22 cellular contexts compared by ENCODE assay signal in genomic region chr22:26735019-26735409, GRCh38.
DNase-seq lines count a peak whose midpoint lies in the region; ATAC-seq and TF ChIP-seq lines count a peak whose summit lies in the region.
"Had no signal": no experiment of that assay in that cellular context is flagged by ENCODE, and none has a peak within 500 bp of the region (broad histone marks: within the 10 kb centered on the region; RNA-seq: fewer than 3 reads in every experiment).

No MANE protein-coding gene starts in this region.

- POLR2A ChIA-PET in activated CD8-positive, alpha-beta T cell treated with anti-CD3 and anti-CD28 coated beads for 36 hours (lab: Charles Lee) = interaction anchor here (0.8 kb wide), 1 partner anchor 48 kb away, joined by 3 read pairs; no protein-coding TSS in a partner anchor
- POLR2A ChIA-PET in activated CD8-positive, alpha-beta T cell treated with anti-CD3 and anti-CD28 coated beads, Interleukin-2, amount 10 ng/mL, durations not matched to agents 7 days and 5 days (lab: Charles Lee) = no interaction called here

- no peaks in the 10 kb centered on the region for H3K9me3 Mint-ChIP-seq in activated CD8-positive, alpha-beta T cell treated with anti-CD3 and anti-CD28 coated beads for 36 hours
- H3K9me3 Mint-ChIP-seq in activated CD8-positive, alpha-beta T cell treated with anti-CD3 and anti-CD28 coated beads, Interleukin-2, amount 10 ng/mL, durations not matched to agents 7 days and 5 days (ENCODE audit: insufficient read depth) = no peaks in the 10 kb centered on the region
- H3K9me3 Mint-ChIP-seq: CD8-positive, alpha-beta T cell had no signal

- intact Hi-C loops in activated CD8-positive, alpha-beta T cell treated with anti-CD3 and anti-CD28 coated beads for 36 hours (cut with micrococcal nuclease) = no loop called here
- intact Hi-C loops in heart left ventricle (cut with DNase I) (no loop called here), right cardiac atrium (cut with DNase I) (no loop called here)

- peaks cover 0 to 11% (median 2%) of the 10 kb centered on the region in 12 donors for H3K4me1 ChIP-seq in heart left ventricle
- no peaks in the 10 kb centered on the region for H3K4me1 ChIP-seq in right cardiac atrium (ENCODE audit: control insufficient read depth, insufficient read depth, low read length)
- H3K4me1 ChIP-seq in skeletal muscle tissue (ENCODE audit: control insufficient read depth in 3 of 3, insufficient read depth in 3 of 3, low read length in 3 of 3) = peaks cover 0 to 12% (median 11%) of the 10 kb centered on the region in 3 donors
- H3K4me1 ChIP-seq: Caco-2 had no signal

- no peaks in the 10 kb centered on the region for H3K9me3 ChIP-seq in heart left ventricle
- no peaks in the 10 kb centered on the region for H3K9me3 ChIP-seq in right cardiac atrium (ENCODE audit: control insufficient read depth, low read length)
- no peaks in the 10 kb centered on the region for H3K9me3 ChIP-seq in skeletal muscle tissue (ENCODE audit: control insufficient read depth in 3 of 3, low read length in 3 of 3)
- H3K9me3 ChIP-seq: Caco-2, MG63 had no signal

- TF ChIP-seq POLR2A in heart left ventricle (IDR thresholded peaks at IDR 0.05) = no peak

- H3K27me3 ChIP-seq in heart left ventricle (no peaks in the 10 kb centered on the region), right cardiac atrium (ENCODE audit: control insufficient read depth, insufficient read depth) (no peaks in the 10 kb centered on the region), skeletal muscle tissue (ENCODE audit: control insufficient read depth in 3 of 3, insufficient read depth in 3 of 3, low read length in 3 of 3) (no peaks in the 10 kb centered on the region)
- H3K27me3 ChIP-seq: MG63 had no signal

- ATAC-seq in activated CD8-positive, alpha-beta T cell treated with anti-CD3 and anti-CD28 coated beads for 36 hours = no peak
- ATAC-seq in activated CD8-positive, alpha-beta T cell treated with anti-CD3 and anti-CD28 coated beads, Interleukin-2, amount 10 ng/mL, durations not matched to agents 7 days and 5 days = no peak
- ATAC-seq in heart left ventricle (peak; percentile 95 to 97 (median 96)), right cardiac atrium (peak; percentile 79 to 90), GM21528 (IDR thresholded peaks at IDR 0.05; ENCODE audit: low FRiP score, unreplicated experiment) (no peak)
- ATAC-seq: CD8-positive, alpha-beta T cell had no signal

- no peaks in the 10 kb centered on the region for H3K36me3 ChIP-seq in heart left ventricle
- H3K36me3 ChIP-seq in skeletal muscle tissue (ENCODE audit: control insufficient read depth in 3 of 3, insufficient read depth in 3 of 3, low read length in 3 of 3) = no peaks in the 10 kb centered on the region
- H3K36me3 ChIP-seq: MG63 had no signal

- H3K4me3 ChIP-seq in heart left ventricle = no peak overlapping the region
- no peak overlapping the region for H3K4me3 ChIP-seq in right cardiac atrium (ENCODE audit: low read length)
- H3K4me3 ChIP-seq in skeletal muscle tissue (ENCODE audit: low read length in 3 of 3) = no peak overlapping the region
- H3K4me3 ChIP-seq: MG63 had no signal

- no peak for TF ChIP-seq CTCF in activated CD8-positive, alpha-beta T cell treated with anti-CD3 and anti-CD28 coated beads for 36 hours (IDR thresholded peaks at IDR 0.05)
- TF ChIP-seq CTCF in heart left ventricle (IDR thresholded peaks at IDR 0.05) = no peak

- CTCF ChIA-PET in activated CD8-positive, alpha-beta T cell treated with anti-CD3 and anti-CD28 coated beads for 36 hours (lab: Charles Lee) = interaction anchor here (0.9 kb wide), 1 partner anchor 13 kb away, joined by 3 read pairs; no protein-coding TSS in a partner anchor
- CTCF ChIA-PET in activated CD8-positive, alpha-beta T cell treated with anti-CD3 and anti-CD28 coated beads, Interleukin-2, amount 10 ng/mL, durations not matched to agents 7 days and 5 days (lab: Charles Lee) = interaction anchor here (1.0 kb wide), 1 partner anchor 56 kb away, joined by 3 read pairs; no protein-coding TSS in a partner anchor

- peaks cover 18% of the 10 kb centered on the region for H3K36me3 Mint-ChIP-seq in activated CD8-positive, alpha-beta T cell treated with anti-CD3 and anti-CD28 coated beads for 36 hours (ENCODE audit: low read depth)
- H3K36me3 Mint-ChIP-seq in activated CD8-positive, alpha-beta T cell treated with anti-CD3 and anti-CD28 coated beads, Interleukin-2, amount 10 ng/mL, durations not matched to agents 7 days and 5 days (ENCODE audit: low read depth) = no peaks in the 10 kb centered on the region

- WGBS in heart left ventricle, 4 donors = 40 to 67% (median 60%) methylated on average over 3 of the region's 3 CpGs
- 68% methylated on average over 3 of the region's 3 CpGs for WGBS in right cardiac atrium

- H3K9ac ChIP-seq in skeletal muscle tissue (ENCODE audit: low read depth in 1 of 3, low read length in 3 of 3) = peak overlapping the region in 2 of 3 donors; percentile 24 to 58

- H3K27me3 Mint-ChIP-seq in activated CD8-positive, alpha-beta T cell treated with anti-CD3 and anti-CD28 coated beads for 36 hours = no peaks in the 10 kb centered on the region
- no peaks in the 10 kb centered on the region for H3K27me3 Mint-ChIP-seq in activated CD8-positive, alpha-beta T cell treated with anti-CD3 and anti-CD28 coated beads, Interleukin-2, amount 10 ng/mL, durations not matched to agents 7 days and 5 days (ENCODE audit: low read depth)
- H3K27me3 Mint-ChIP-seq: B cell had no signal

- peak overlapping the region in 6 of 12 donors; percentile 39 to 75 (median 58) for H3K27ac ChIP-seq in heart left ventricle
- peak overlapping the region; percentile 39 for H3K27ac ChIP-seq in right cardiac atrium (ENCODE audit: low read length)
- H3K27ac ChIP-seq in skeletal muscle tissue (ENCODE audit: low read depth, low read length) = peak overlapping the region; percentile 85
- H3K27ac ChIP-seq: 22Rv1, C4-2B had no signal

- peak overlapping the region; percentile 47 for H3K27ac Mint-ChIP-seq in activated CD8-positive, alpha-beta T cell treated with anti-CD3 and anti-CD28 coated beads for 36 hours
- H3K27ac Mint-ChIP-seq in activated CD8-positive, alpha-beta T cell treated with anti-CD3 and anti-CD28 coated beads, Interleukin-2, amount 10 ng/mL, durations not matched to agents 7 days and 5 days = no peak overlapping the region
- H3K27ac Mint-ChIP-seq: B cell; CD8-positive, alpha-beta T cell had no signal

- no peak for DNase-seq in activated CD8-positive, alpha-beta T cell treated with anti-CD3 and anti-CD28 coated beads for 36 hours
- no peak for DNase-seq in activated CD8-positive, alpha-beta T cell treated with anti-CD3 and anti-CD28 coated beads, Interleukin-2, amount 10 ng/mL, durations not matched to agents 7 days and 5 days
- peak in 4 of 5 donors; percentile 25 to 67 (median 41) for DNase-seq in heart left ventricle
- no peak for DNase-seq in right cardiac atrium
- no peak for DNase-seq in stimulated activated CD8-positive, alpha-beta memory T cell treated with anti-CD3 and anti-CD28 coated beads, Interleukin-4, amount 100 ng/mL, for 48 hours
- no peak for DNase-seq in NCI-H526 (lab: John Stamatoyannopoulos, UW)
- DNase-seq: Caco-2; CD8-positive, alpha-beta T cell; IMR-90; KG1; MG63; NCI-H1105 treated with DMSO at 0.1 percent for 48 hours; NCI-H146; NCI-H1930; NCI-H2107; NCI-H524; NCI-H774 had no signal

- H3K4me3 Mint-ChIP-seq in activated CD8-positive, alpha-beta T cell treated with anti-CD3 and anti-CD28 coated beads for 36 hours = no peak overlapping the region
- H3K4me3 Mint-ChIP-seq in activated CD8-positive, alpha-beta T cell treated with anti-CD3 and anti-CD28 coated beads, Interleukin-2, amount 10 ng/mL, durations not matched to agents 7 days and 5 days = no peak overlapping the region
- H3K4me3 Mint-ChIP-seq: B cell; CD8-positive, alpha-beta T cell had no signal

- no peaks in the 10 kb centered on the region for H3K4me1 Mint-ChIP-seq in activated CD8-positive, alpha-beta T cell treated with anti-CD3 and anti-CD28 coated beads for 36 hours (ENCODE audit: low read depth)
- H3K4me1 Mint-ChIP-seq in activated CD8-positive, alpha-beta T cell treated with anti-CD3 and anti-CD28 coated beads, Interleukin-2, amount 10 ng/mL, durations not matched to agents 7 days and 5 days (ENCODE audit: low read depth) = no peaks in the 10 kb centered on the region
- H3K4me1 Mint-ChIP-seq: B cell had no signal

Comparison
In these comparisons a context has a peak if more than half of its experiments do, and no peak if none do; other contexts are left out.
1. DNase-seq: peak in heart left ventricle (4 of 5); none in activated CD8-positive, alpha-beta T cell treated with anti-CD3 and anti-CD28 coated beads for 36 hours (single experiment), activated CD8-positive, alpha-beta T cell treated with anti-CD3 and anti-CD28 coated beads, Interleukin-2, amount 10 ng/mL, durations not matched to agents 7 days and 5 days (single experiment), right cardiac atrium (0 of 3), stimulated activated CD8-positive, alpha-beta memory T cell treated with anti-CD3 and anti-CD28 coated beads, Interleukin-4, amount 100 ng/mL, for 48 hours (single experiment) and NCI-H526 (0 of 2).
2. ATAC-seq: peak in heart left ventricle (4 of 4) and right cardiac atrium (2 of 2); none in activated CD8-positive, alpha-beta T cell treated with anti-CD3 and anti-CD28 coated beads for 36 hours (single experiment), activated CD8-positive, alpha-beta T cell treated with anti-CD3 and anti-CD28 coated beads, Interleukin-2, amount 10 ng/mL, durations not matched to agents 7 days and 5 days (single experiment) and GM21528 (single experiment).